ENCODE assay signal across 39 cellular contexts in the genomic region with DNA sequence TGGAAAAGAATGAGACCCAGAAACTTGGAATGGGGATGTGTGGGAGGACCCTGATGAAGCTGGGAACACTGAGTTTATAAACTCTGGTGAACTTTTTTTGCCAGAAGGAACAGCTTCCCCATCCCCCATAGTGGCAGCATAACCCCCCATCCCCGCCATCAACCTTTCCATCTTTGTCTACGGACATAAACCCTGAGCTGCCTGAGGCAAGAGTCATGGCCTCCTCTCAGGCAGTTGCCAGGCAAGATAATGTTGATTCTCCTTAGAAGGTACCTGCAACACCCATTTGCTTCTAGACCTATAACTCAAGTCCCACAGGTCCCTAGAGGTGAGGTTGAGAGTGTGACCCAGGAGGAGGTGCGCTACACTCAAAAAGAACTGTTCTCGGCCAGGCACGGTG.
"Had no signal": no experiment of that assay in that cellular context is flagged by ENCODE, and none has a peak within 500 bp of the region (broad histone marks: within the 10 kb centered on the region; RNA-seq: fewer than 3 reads in every experiment).

No MANE protein-coding gene starts in this region.

- DNase-seq: activated CD4-positive, alpha-beta memory T cell treated with anti-CD3 and anti-CD28 coated beads, Interleukin-2, amount 10 ng/mL, durations not matched to agents 7 days and 5 days; activated CD4-positive, alpha-beta T cell treated with anti-CD3 and anti-CD28 coated beads for 1 hour; activated CD4-positive, alpha-beta T cell treated with anti-CD3 and anti-CD28 coated beads for 36 hours; activated CD4-positive, alpha-beta T cell treated with anti-CD3 and anti-CD28 coated beads for 48 hours; activated CD4-positive, alpha-beta T cell treated with anti-CD3 and anti-CD28 coated beads, Interleukin-2, amount 10 ng/mL, durations not matched to agents 7 days and 5 days; activated CD4-positive, alpha-beta T cell treated with anti-CD3 and anti-CD28 coated beads, Interleukin-2, amount 50 U/mL, for 48 hours; activated CD4-positive, CD25-positive, alpha-beta regulatory T cell; activated CD8-positive, alpha-beta memory T cell treated with anti-CD3 and anti-CD28 coated beads for 24 hours; activated CD8-positive, alpha-beta memory T cell treated with anti-CD3 and anti-CD28 coated beads, Interleukin-2, amount 10 ng/mL, durations not matched to agents 7 days and 5 days; activated CD8-positive, alpha-beta memory T cell treated with anti-CD3 and anti-CD28 coated beads, Interleukin-2, amount 50 U/mL, for 48 hours; activated CD8-positive, alpha-beta T cell treated with anti-CD3 and anti-CD28 coated beads, Interleukin-2, amount 10 ng/mL, durations not matched to agents 7 days and 5 days; activated effector memory CD4-positive, alpha-beta T cell treated with Interleukin-2 at 50 U/mL for 16 hours; activated gamma-delta T cell; activated naive CD4-positive, alpha-beta T cell treated with anti-CD3 and anti-CD28 coated beads, Interleukin-2, amount 10 ng/mL, durations not matched to agents 7 days and 5 days; activated naive CD4-positive, alpha-beta T cell treated with Interleukin-2 at 50 U/mL for 16 hours; activated naive CD8-positive, alpha-beta T cell treated with anti-CD3 and anti-CD28 coated beads, Interleukin-2, amount 10 ng/mL, durations not matched to agents 7 days and 5 days; activated naive CD8-positive, alpha-beta T cell treated with anti-CD3 and anti-CD28 coated beads, Interleukin-2, amount 50 U/mL, for 24 hours; activated T-cell treated with anti-CD3 and anti-CD28 coated beads, Interleukin-2, amount 50 U/mL, for 24 hours; activated T-cell treated with anti-CD3 and anti-CD28 coated beads, Interleukin-2, amount 50 U/mL, for 48 hours; amygdala; anterior cingulate cortex; caudate nucleus; cerebellar nuclear complex; T-helper 1 cell; T-helper 2 cell; T-helper 9 cell had no signal

- H3K36me3 Mint-ChIP-seq: activated naive CD4-positive, alpha-beta T cell treated with anti-CD3 and anti-CD28 coated beads, Interleukin-2, amount 10 ng/mL, durations not matched to agents 7 days and 5 days; activated naive CD4-positive, alpha-beta T cell treated with anti-CD3 and anti-CD28 coated beads, Interleukin-2, amount 50 U/mL, for 24 hours had no signal

- FAIRE-seq: bronchial epithelial cell, TTC549 had no signal

- H3K36me3 ChIP-seq: cardiac muscle cell had no signal

- H3K27me3 Mint-ChIP-seq: activated CD4-positive, alpha-beta memory T cell treated with anti-CD3 and anti-CD28 coated beads, Interleukin-2, amount 10 ng/mL, durations not matched to agents 7 days and 5 days; activated CD4-positive, alpha-beta T cell treated with anti-CD3 and anti-CD28 coated beads for 36 hours; activated CD4-positive, alpha-beta T cell treated with anti-CD3 and anti-CD28 coated beads, Interleukin-2, amount 10 ng/mL, durations not matched to agents 7 days and 5 days; activated CD8-positive, alpha-beta memory T cell treated with anti-CD3 and anti-CD28 coated beads, Interleukin-2, amount 10 ng/mL, durations not matched to agents 7 days and 5 days; activated naive CD4-positive, alpha-beta T cell treated with anti-CD3 and anti-CD28 coated beads, Interleukin-2, amount 10 ng/mL, durations not matched to agents 7 days and 5 days; activated naive CD4-positive, alpha-beta T cell treated with anti-CD3 and anti-CD28 coated beads, Interleukin-2, amount 50 U/mL, for 24 hours; activated naive CD8-positive, alpha-beta T cell; activated naive CD8-positive, alpha-beta T cell treated with anti-CD3 and anti-CD28 coated beads, Interleukin-2, amount 10 ng/mL, durations not matched to agents 7 days and 5 days; activated naive CD8-positive, alpha-beta T cell treated with anti-CD3 and anti-CD28 coated beads, Interleukin-2, amount 50 U/mL, for 24 hours; activated T-cell treated with anti-CD3 and anti-CD28 coated beads, Interleukin-2, amount 50 U/mL, for 24 hours; brain; central memory CD8-positive, alpha-beta T cell had no signal

- ATAC-seq: activated CD4-positive, alpha-beta T cell treated with anti-CD3 and anti-CD28 coated beads for 36 hours; activated CD4-positive, CD25-positive, alpha-beta regulatory T cell treated with anti-CD3 and anti-CD28 coated beads, Interleukin-2, amount 50 U/mL, for 24 hours; activated CD8-positive, alpha-beta memory T cell treated with anti-CD3 and anti-CD28 coated beads, Interleukin-2, amount 10 ng/mL, durations not matched to agents 7 days and 5 days; activated CD8-positive, alpha-beta T cell treated with anti-CD3 and anti-CD28 coated beads, Interleukin-2, amount 10 ng/mL, durations not matched to agents 7 days and 5 days; activated naive CD8-positive, alpha-beta T cell treated with anti-CD3 and anti-CD28 coated beads, Interleukin-2, amount 50 U/mL, for 24 hours had no signal

- H3K4me3 ChIP-seq: ascending aorta, cardiac muscle cell had no signal

- H3K27me3 ChIP-seq: ascending aorta, cardiac muscle cell had no signal

- H3K27ac Mint-ChIP-seq: activated CD4-positive, alpha-beta memory T cell treated with anti-CD3 and anti-CD28 coated beads, Interleukin-2, amount 10 ng/mL, durations not matched to agents 7 days and 5 days; activated CD4-positive, alpha-beta T cell treated with anti-CD3 and anti-CD28 coated beads for 36 hours; activated CD4-positive, alpha-beta T cell treated with anti-CD3 and anti-CD28 coated beads, Interleukin-2, amount 10 ng/mL, durations not matched to agents 7 days and 5 days; activated CD8-positive, alpha-beta memory T cell treated with anti-CD3 and anti-CD28 coated beads, Interleukin-2, amount 10 ng/mL, durations not matched to agents 7 days and 5 days; activated CD8-positive, alpha-beta T cell treated with anti-CD3 and anti-CD28 coated beads, Interleukin-2, amount 10 ng/mL, durations not matched to agents 7 days and 5 days; activated naive CD4-positive, alpha-beta T cell treated with anti-CD3 and anti-CD28 coated beads, Interleukin-2, amount 10 ng/mL, durations not matched to agents 7 days and 5 days; activated naive CD4-positive, alpha-beta T cell treated with anti-CD3 and anti-CD28 coated beads, Interleukin-2, amount 50 U/mL, for 24 hours; activated naive CD8-positive, alpha-beta T cell; activated naive CD8-positive, alpha-beta T cell treated with anti-CD3 and anti-CD28 coated beads, Interleukin-2, amount 10 ng/mL, durations not matched to agents 7 days and 5 days; activated naive CD8-positive, alpha-beta T cell treated with anti-CD3 and anti-CD28 coated beads, Interleukin-2, amount 50 U/mL, for 24 hours; activated T-cell treated with anti-CD3 and anti-CD28 coated beads, Interleukin-2, amount 50 U/mL, for 24 hours; activated T-helper 2 cell treated with anti-CD3 and anti-CD28 coated beads, Interferon-gamma antibody, Interleukin-2, Interleukin-4, amounts not matched to agents 10 μg/mL and 5 μg/mL and 100 μg/mL, durations not matched to agents 14 hours and 24 hours and 36 hours; T-helper 1 cell treated with Interleukin-12 subunit alpha and Interleukin-12 subunit beta and Interleukin-4 antibody, amounts not matched to agents 30 μg/mL and 1 μg/mL, for 36 hours; T-helper 2 cell treated with Interferon-gamma antibody and Interleukin-4, amounts not matched to agents 5 μg/mL and 100 μg/mL, for 36 hours had no signal

- H3K9me3 ChIP-seq: ascending aorta had no signal

- H3K27ac ChIP-seq: cardiac muscle cell, VCaP had no signal

- H3K4me3 Mint-ChIP-seq: activated CD4-positive, alpha-beta memory T cell treated with anti-CD3 and anti-CD28 coated beads, Interleukin-2, amount 10 ng/mL, durations not matched to agents 7 days and 5 days; activated CD4-positive, alpha-beta T cell treated with anti-CD3 and anti-CD28 coated beads for 36 hours; activated CD4-positive, alpha-beta T cell treated with anti-CD3 and anti-CD28 coated beads, Interleukin-2, amount 10 ng/mL, durations not matched to agents 7 days and 5 days; activated CD8-positive, alpha-beta memory T cell treated with anti-CD3 and anti-CD28 coated beads, Interleukin-2, amount 10 ng/mL, durations not matched to agents 7 days and 5 days; activated CD8-positive, alpha-beta T cell treated with anti-CD3 and anti-CD28 coated beads, Interleukin-2, amount 10 ng/mL, durations not matched to agents 7 days and 5 days; activated naive CD4-positive, alpha-beta T cell treated with anti-CD3 and anti-CD28 coated beads, Interleukin-2, amount 10 ng/mL, durations not matched to agents 7 days and 5 days; activated naive CD4-positive, alpha-beta T cell treated with anti-CD3 and anti-CD28 coated beads, Interleukin-2, amount 50 U/mL, for 24 hours; activated naive CD8-positive, alpha-beta T cell; activated naive CD8-positive, alpha-beta T cell treated with anti-CD3 and anti-CD28 coated beads, Interleukin-2, amount 10 ng/mL, durations not matched to agents 7 days and 5 days; activated naive CD8-positive, alpha-beta T cell treated with anti-CD3 and anti-CD28 coated beads, Interleukin-2, amount 50 U/mL, for 24 hours; activated T-cell treated with anti-CD3 and anti-CD28 coated beads, Interleukin-2, amount 50 U/mL, for 24 hours; brain; central memory CD8-positive, alpha-beta T cell; T-helper 1 cell treated with Interleukin-12 subunit alpha and Interleukin-12 subunit beta and Interleukin-4 antibody, amounts not matched to agents 30 μg/mL and 1 μg/mL, for 36 hours; T-helper 2 cell treated with Interferon-gamma antibody and Interleukin-4, amounts not matched to agents 5 μg/mL and 100 μg/mL, for 36 hours had no signal

- H3K4me1 Mint-ChIP-seq: activated CD4-positive, alpha-beta memory T cell treated with anti-CD3 and anti-CD28 coated beads, Interleukin-2, amount 10 ng/mL, durations not matched to agents 7 days and 5 days; activated CD4-positive, alpha-beta T cell treated with anti-CD3 and anti-CD28 coated beads for 36 hours; activated CD4-positive, alpha-beta T cell treated with anti-CD3 and anti-CD28 coated beads, Interleukin-2, amount 10 ng/mL, durations not matched to agents 7 days and 5 days; activated CD8-positive, alpha-beta memory T cell treated with anti-CD3 and anti-CD28 coated beads, Interleukin-2, amount 10 ng/mL, durations not matched to agents 7 days and 5 days; activated naive CD4-positive, alpha-beta T cell treated with anti-CD3 and anti-CD28 coated beads, Interleukin-2, amount 10 ng/mL, durations not matched to agents 7 days and 5 days; activated naive CD4-positive, alpha-beta T cell treated with anti-CD3 and anti-CD28 coated beads, Interleukin-2, amount 50 U/mL, for 24 hours; activated naive CD8-positive, alpha-beta T cell treated with anti-CD3 and anti-CD28 coated beads, Interleukin-2, amount 50 U/mL, for 24 hours; brain had no signal

- H3K9me3 Mint-ChIP-seq: activated CD4-positive, alpha-beta memory T cell treated with anti-CD3 and anti-CD28 coated beads, Interleukin-2, amount 10 ng/mL, durations not matched to agents 7 days and 5 days; activated CD4-positive, alpha-beta T cell treated with anti-CD3 and anti-CD28 coated beads, Interleukin-2, amount 10 ng/mL, durations not matched to agents 7 days and 5 days; activated naive CD4-positive, alpha-beta T cell treated with anti-CD3 and anti-CD28 coated beads, Interleukin-2, amount 10 ng/mL, durations not matched to agents 7 days and 5 days; activated naive CD4-positive, alpha-beta T cell treated with anti-CD3 and anti-CD28 coated beads, Interleukin-2, amount 50 U/mL, for 24 hours; activated naive CD8-positive, alpha-beta T cell treated with anti-CD3 and anti-CD28 coated beads, Interleukin-2, amount 10 ng/mL, durations not matched to agents 7 days and 5 days; activated naive CD8-positive, alpha-beta T cell treated with anti-CD3 and anti-CD28 coated beads, Interleukin-2, amount 50 U/mL, for 24 hours; activated T-cell treated with anti-CD3 and anti-CD28 coated beads, Interleukin-2, amount 50 U/mL, for 24 hours; activated T-helper 2 cell treated with anti-CD3 and anti-CD28 coated beads, Interferon-gamma antibody, Interleukin-2, Interleukin-4, amounts not matched to agents 10 μg/mL and 5 μg/mL and 100 μg/mL, durations not matched to agents 14 hours and 24 hours and 36 hours; central memory CD8-positive, alpha-beta T cell; T-helper 1 cell treated with Interleukin-12 subunit alpha and Interleukin-12 subunit beta and Interleukin-4 antibody, amounts not matched to agents 30 μg/mL and 1 μg/mL, for 36 hours; T-helper 2 cell treated with Interferon-gamma antibody and Interleukin-4, amounts not matched to agents 5 μg/mL and 100 μg/mL, for 36 hours had no signal
